Comparison of ENCODE assay signal across 1 cellular context in genomic region chr22:20400606-20401375, GRCh38.
TF ChIP-seq lines count a peak whose summit lies in the region.

No MANE protein-coding gene starts in this region.

TF ChIP-seq in K562, 482 proteins besides CTCF, POLR2A, EP300 and RAD21 (continued from another document):
- no peak for TF ChIP-seq CHD7 (IDR thresholded peaks at IDR 0.05; ENCODE audit: low read depth, low read length)
- no peak for TF ChIP-seq SMARCA5 (IDR thresholded peaks at IDR 0.05)
- TF ChIP-seq ZBTB17 (CRISPR knock-in tag; IDR thresholded peaks at IDR 0.05): no peak
- TF ChIP-seq NR2C1 (IDR thresholded peaks at IDR 0.05): no peak
- TF ChIP-seq NR2C1 (tag; IDR thresholded peaks at IDR 0.05): no peak
- TF ChIP-seq RBBP5 (IDR thresholded peaks at IDR 0.05; ENCODE audit: borderline replicate concordance, insufficient read depth, low read length, poor library complexity, severe bottlenecking): no peak
